Comparison of ENCODE assay signal across 12 cellular contexts in the genomic region with DNA sequence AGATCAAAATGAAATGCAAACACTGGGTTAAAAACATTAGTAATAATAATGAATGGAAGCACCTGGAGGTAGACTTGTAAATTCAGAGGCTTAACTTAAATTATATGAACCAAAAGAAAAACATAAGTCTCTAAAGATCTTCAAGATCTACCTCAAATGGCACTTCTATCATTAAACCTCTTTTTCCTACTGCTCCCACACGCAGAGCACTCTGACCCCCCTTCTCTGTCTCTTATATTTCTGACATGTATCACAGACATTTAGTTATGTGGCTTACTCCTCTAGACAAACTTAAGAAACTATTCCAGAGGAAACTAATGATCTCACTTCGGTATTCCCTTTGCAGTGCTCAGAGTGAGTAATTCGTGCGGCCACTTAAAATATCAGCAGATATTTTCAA. TPM values are rescaled to one million over a fixed set of nuclear protein-coding genes. Genes with fewer than 3 reads are reported as not detected.
DNase-seq lines count a peak whose midpoint lies in the region; ATAC-seq and TF ChIP-seq lines count a peak whose summit lies in the region.
"Had no signal": no experiment of that assay in that cellular context is flagged by ENCODE, and none has a peak within 500 bp of the region (broad histone marks: within the 10 kb centered on the region; RNA-seq: fewer than 3 reads in every experiment).

No MANE protein-coding gene starts in this region.

- intact Hi-C loops in CD4-positive, alpha-beta memory T cell (cut with micrococcal nuclease) = no loop called here
- intact Hi-C loops in naive thymus-derived CD4-positive, alpha-beta T cell (cut with micrococcal nuclease) = loop anchor here (5.0 to 10.0 kb wide), 2 partner anchors 319 to 632 kb away; no protein-coding TSS in a partner anchor

- no peaks in the 10 kb centered on the region; the same call in 1 of the 2 replicates for H4K20me1 ChIP-seq in GM23338 (replicated peaks; ENCODE audit: insufficient read depth)

- ATAC-seq in GM23338 (no peak), HG03432 (IDR thresholded peaks at IDR 0.05; ENCODE audit: unreplicated experiment) (no peak)
- no peak for ATAC-seq in activated CD8-positive, alpha-beta T cell treated with anti-CD3 and anti-CD28 coated beads, Interleukin-2, amount 10 ng/mL, durations not matched to agents 7 days and 5 days
- no peak for ATAC-seq in naive thymus-derived CD4-positive, alpha-beta T cell
- ATAC-seq: heart left ventricle had no signal

- H3K36me3 Mint-ChIP-seq in CD4-positive, alpha-beta memory T cell = peaks cover 0 to 10% of the 10 kb centered on the region in 2 donors
- no peaks in the 10 kb centered on the region for H3K36me3 Mint-ChIP-seq in GM23338 (ENCODE audit: low read depth)
- H3K36me3 Mint-ChIP-seq in activated CD8-positive, alpha-beta T cell treated with anti-CD3 and anti-CD28 coated beads, Interleukin-2, amount 10 ng/mL, durations not matched to agents 7 days and 5 days (ENCODE audit: low read depth) = no peaks in the 10 kb centered on the region
- H3K36me3 Mint-ChIP-seq in naive thymus-derived CD4-positive, alpha-beta T cell = peaks cover 0 to 8% (median 1%) of the 10 kb centered on the region in 5 donors

- no peaks in the 10 kb centered on the region for H3K9me3 Mint-ChIP-seq in CD4-positive, alpha-beta memory T cell
- no peaks in the 10 kb centered on the region; the same call in 1 of the 3 replicates for H3K9me3 Mint-ChIP-seq in GM23338
- H3K9me3 Mint-ChIP-seq in activated CD8-positive, alpha-beta T cell treated with anti-CD3 and anti-CD28 coated beads, Interleukin-2, amount 10 ng/mL, durations not matched to agents 7 days and 5 days (ENCODE audit: insufficient read depth) = no peaks in the 10 kb centered on the region
- H3K9me3 Mint-ChIP-seq in naive thymus-derived CD4-positive, alpha-beta T cell = peaks cover 0 to 4% (median 0%) of the 10 kb centered on the region in 11 donors

- no peak overlapping the region for H3K4me3 ChIP-seq in CD4-positive, alpha-beta memory T cell (ENCODE audit: low read length in 2 of 2)
- no peak overlapping the region for H3K4me3 ChIP-seq in GM23338
- no peak overlapping the region for H3K4me3 ChIP-seq in naive thymus-derived CD4-positive, alpha-beta T cell (ENCODE audit: low read length)

- peaks cover 14 to 38% (median 23%) of the 10 kb centered on the region in 4 donors for H3K4me1 Mint-ChIP-seq in CD4-positive, alpha-beta memory T cell
- H3K4me1 Mint-ChIP-seq in GM23338 = peaks cover 8% of the 10 kb centered on the region; the same call in 2 of the 3 replicates
- H3K4me1 Mint-ChIP-seq in activated CD8-positive, alpha-beta T cell treated with anti-CD3 and anti-CD28 coated beads, Interleukin-2, amount 10 ng/mL, durations not matched to agents 7 days and 5 days (ENCODE audit: low read depth) = peaks cover 33% of the 10 kb centered on the region
- peaks cover 16 to 45% (median 35%) of the 10 kb centered on the region in 7 donors for H3K4me1 Mint-ChIP-seq in naive thymus-derived CD4-positive, alpha-beta T cell

- POLR2A ChIA-PET in CD4-positive, alpha-beta memory T cell (lab: Charles Lee; ENCODE audit: partially characterized antibody) = no interaction called here
- POLR2A ChIA-PET in activated CD8-positive, alpha-beta T cell treated with anti-CD3 and anti-CD28 coated beads, Interleukin-2, amount 10 ng/mL, durations not matched to agents 7 days and 5 days (lab: Charles Lee) = no interaction called here
- POLR2A ChIA-PET in naive thymus-derived CD4-positive, alpha-beta T cell (lab: Charles Lee) = no interaction called here

- no peak for DNase-seq in CD4-positive, alpha-beta memory T cell
- DNase-seq in GM23338 (ENCODE audit: low spot score) (no peak), UCSD-AML1 (lab: John Stamatoyannopoulos, UW; ENCODE audit: unreplicated experiment) (no peak), NCI-H1694 (lab: John Stamatoyannopoulos, UW) (no peak)
- DNase-seq in activated CD8-positive, alpha-beta T cell treated with anti-CD3 and anti-CD28 coated beads, Interleukin-2, amount 10 ng/mL, durations not matched to agents 7 days and 5 days = no peak
- DNase-seq in naive thymus-derived CD4-positive, alpha-beta T cell = no peak
- DNase-seq: activated CD4-positive, alpha-beta T cell treated with anti-CD3 and anti-CD28 coated beads for 4 hours; NCI-H510A had no signal

- H3K4me1 ChIP-seq in CD4-positive, alpha-beta memory T cell (ENCODE audit: insufficient read depth, low read length) = peaks cover 29% of the 10 kb centered on the region
- H3K4me1 ChIP-seq in GM23338 (ENCODE audit: insufficient read depth) = peaks cover 4% of the 10 kb centered on the region; the same call in 1 of the 2 replicates
- H3K4me1 ChIP-seq in naive thymus-derived CD4-positive, alpha-beta T cell (ENCODE audit: control insufficient read depth in 2 of 2, insufficient read depth in 2 of 2, low read length in 2 of 2) = peaks cover 4 to 8% of the 10 kb centered on the region in 2 donors
- H3K4me1 ChIP-seq: ascending aorta, parathyroid adenoma had no signal

- no peak overlapping the region for H3K4me2 ChIP-seq in GM23338

- H3K9me3 ChIP-seq in CD4-positive, alpha-beta memory T cell (ENCODE audit: control insufficient read depth in 1 of 2, low read length in 2 of 2) = no peaks in the 10 kb centered on the region
- H3K9me3 ChIP-seq in naive thymus-derived CD4-positive, alpha-beta T cell (ENCODE audit: control insufficient read depth in 2 of 3, low read length in 3 of 3) = no peaks in the 10 kb centered on the region
- H3K9me3 ChIP-seq: ascending aorta, heart left ventricle had no signal

- H3K27me3 Mint-ChIP-seq in CD4-positive, alpha-beta memory T cell = no peaks in the 10 kb centered on the region
- H3K27me3 Mint-ChIP-seq in GM23338 (ENCODE audit: insufficient read depth, low read depth, poor library complexity) = peaks cover 6% of the 10 kb centered on the region
- peaks cover 4% of the 10 kb centered on the region for H3K27me3 Mint-ChIP-seq in activated CD8-positive, alpha-beta T cell treated with anti-CD3 and anti-CD28 coated beads, Interleukin-2, amount 10 ng/mL, durations not matched to agents 7 days and 5 days (ENCODE audit: low read depth)
- H3K27me3 Mint-ChIP-seq in naive thymus-derived CD4-positive, alpha-beta T cell = peaks cover 0 to 11% (median 0%) of the 10 kb centered on the region in 5 donors

- H3K4me3 Mint-ChIP-seq in CD4-positive, alpha-beta memory T cell = peak overlapping the region; percentile 70 to 99 (median 96)
- H3K4me3 Mint-ChIP-seq in GM23338 = peak overlapping the region; percentile 90; the same call in 2 of the 3 replicates
- H3K4me3 Mint-ChIP-seq in activated CD8-positive, alpha-beta T cell treated with anti-CD3 and anti-CD28 coated beads, Interleukin-2, amount 10 ng/mL, durations not matched to agents 7 days and 5 days = peak overlapping the region; percentile 92
- H3K4me3 Mint-ChIP-seq in naive thymus-derived CD4-positive, alpha-beta T cell = peak overlapping the region; percentile 73 to 99 (median 98)

- no peak overlapping the region for H3K27ac ChIP-seq in CD4-positive, alpha-beta memory T cell (ENCODE audit: low read depth, low read length)
- H3K27ac ChIP-seq in GM23338 (ENCODE audit: low read depth) = no peak overlapping the region
- no peak overlapping the region for H3K27ac ChIP-seq in naive thymus-derived CD4-positive, alpha-beta T cell (ENCODE audit: low read depth, low read length)
- H3K27ac ChIP-seq: ascending aorta had no signal

- CTCF ChIA-PET in CD4-positive, alpha-beta memory T cell (lab: Charles Lee; ENCODE audit: partially characterized antibody) = no interaction called here
- CTCF ChIA-PET in activated CD8-positive, alpha-beta T cell treated with anti-CD3 and anti-CD28 coated beads, Interleukin-2, amount 10 ng/mL, durations not matched to agents 7 days and 5 days (lab: Charles Lee) = interaction anchor here (2.0 kb wide), 1 partner anchor 27 kb away, joined by 5 read pairs; no protein-coding TSS in a partner anchor
- CTCF ChIA-PET in naive thymus-derived CD4-positive, alpha-beta T cell (lab: Charles Lee) = no interaction called here

- 0 out of 2 replicates have a peak, but pooled peaks cover 4% of the 10 kb centered on the region for H3K79me2 ChIP-seq in GM23338 (replicated peaks; ENCODE audit: insufficient read depth)
- H3K79me2 ChIP-seq: parathyroid adenoma had no signal

- H3K27me3 ChIP-seq in CD4-positive, alpha-beta memory T cell (ENCODE audit: insufficient read depth, low read length) = no peaks in the 10 kb centered on the region
- no peaks in the 10 kb centered on the region for H3K27me3 ChIP-seq in GM23338 (ENCODE audit: insufficient read depth)
- H3K27me3 ChIP-seq in naive thymus-derived CD4-positive, alpha-beta T cell (ENCODE audit: control insufficient read depth in 2 of 2, insufficient read depth in 2 of 2, low read length in 2 of 2) = no peaks in the 10 kb centered on the region
- H3K27me3 ChIP-seq: ascending aorta, heart left ventricle had no signal

- no peaks in the 10 kb centered on the region for H3K9me2 ChIP-seq in GM23338 (ENCODE audit: insufficient read depth)

- no peak overlapping the region for H2AFZ ChIP-seq in GM23338

- H3F3A ChIP-seq in GM23338 (replicated peaks; ENCODE audit: low read depth) = no peaks in the 10 kb centered on the region

- no peaks in the 10 kb centered on the region for H3K36me3 ChIP-seq in CD4-positive, alpha-beta memory T cell (ENCODE audit: insufficient read depth, low read length)
- no peaks in the 10 kb centered on the region for H3K36me3 ChIP-seq in GM23338 (ENCODE audit: insufficient read depth)
- H3K36me3 ChIP-seq in naive thymus-derived CD4-positive, alpha-beta T cell (ENCODE audit: control insufficient read depth in 2 of 3, insufficient read depth in 3 of 3, low read length in 3 of 3) = peaks cover 0 to 6% (median 0%) of the 10 kb centered on the region in 3 experiments
- H3K36me3 ChIP-seq: ascending aorta, heart left ventricle had no signal

- peak overlapping the region; percentile 10 to 100 (median 79) for H3K27ac Mint-ChIP-seq in CD4-positive, alpha-beta memory T cell
- no peak overlapping the region for H3K27ac Mint-ChIP-seq in GM23338
- no peak overlapping the region for H3K27ac Mint-ChIP-seq in activated CD8-positive, alpha-beta T cell treated with anti-CD3 and anti-CD28 coated beads, Interleukin-2, amount 10 ng/mL, durations not matched to agents 7 days and 5 days
- peak overlapping the region; percentile 43 to 100 (median 98) for H3K27ac Mint-ChIP-seq in naive thymus-derived CD4-positive, alpha-beta T cell

- TF ChIP-seq CTCF in GM23338 (conservative IDR thresholded peaks at IDR 0.05; ENCODE audit: low read depth in 2 of 2) = no peak

TF ChIP-seq in GM23338, 12 proteins besides CTCF, POLR2A, EP300 and RAD21:
- no peak for TF ChIP-seq JUNB (IDR thresholded peaks at IDR 0.05; ENCODE audit: unreplicated experiment)

RNA-seq across cellular contexts. Expression of a gene that starts 1.1 kb away (rescaled TPM):
- 10 to 100 TPM; 11.2 to 13.2 TPM for total RNA-seq in CD4-positive, alpha-beta memory T cell
- 1 to 10 TPM in 1 of 2 donors, not detected in 1; 5.5 TPM for polyA plus RNA-seq in CD4-positive, alpha-beta memory T cell
- 10.4 and 16.1 TPM in 2 replicates for total RNA-seq in GM23338 (2014; rRNA removed; shearing (Covaris generic))
- 6.3 and 8.9 TPM in 2 replicates for polyA plus RNA-seq in GM23338 (2016; fragmentation: Nextera tagmentation; extraction: Ambion mirVana)
- 10 to 100 TPM in 1 of 2 experiments, 1 to 10 TPM in 1; 9.5 to 11.4 TPM for total RNA-seq in activated CD8-positive, alpha-beta T cell treated with anti-CD3 and anti-CD28 coated beads, Interleukin-2, amount 10 ng/mL, durations not matched to agents 7 days and 5 days
- total RNA-seq in naive thymus-derived CD4-positive, alpha-beta T cell = 10 to 100 TPM; 12.5 to 17.7 (median 15.8) TPM
- polyA plus RNA-seq in naive thymus-derived CD4-positive, alpha-beta T cell = 1 to 10 TPM; 2.2 to 2.5 TPM

Comparison
In these comparisons a context has a peak if more than half of its experiments do, and no peak if none do; other contexts are left out.
1. H3K27ac Mint-ChIP-seq: peak in CD4-positive, alpha-beta memory T cell (7 of 7) and naive thymus-derived CD4-positive, alpha-beta T cell (9 of 9); none in GM23338 (single experiment) and activated CD8-positive, alpha-beta T cell treated with anti-CD3 and anti-CD28 coated beads, Interleukin-2, amount 10 ng/mL, durations not matched to agents 7 days and 5 days (single experiment).
2. Peak in every context shown above with its lines, with median percentiles within 50 percentile points of each other: H3K4me3 Mint-ChIP-seq.